In genomic region chr3:57596495-57597239, GRCh38 we compare ENCODE assay signal across 8 cellular contexts. TPM values are rescaled to one million over a fixed set of nuclear protein-coding genes. Genes with fewer than 3 reads are reported as not detected.
A peak's percentile ranks its signal among the peaks of the same experiment; 100 is the strongest.
DNase-seq lines count a peak whose midpoint lies in the region; ATAC-seq and TF ChIP-seq lines count a peak whose summit lies in the region.

No MANE protein-coding gene starts in this region.

- H3K27ac ChIP-seq in ectodermal cell (ENCODE audit: insufficient read depth, low read depth, low read length, poor library complexity, severe bottlenecking) (peak overlapping the region; percentile 100), lower lobe of right lung (peak overlapping the region; percentile 98)

- H3K4me3 ChIP-seq in ectodermal cell (ENCODE audit: insufficient read depth, low read depth, low read length) (peak overlapping the region; percentile 69), lower lobe of right lung (peak overlapping the region; percentile 90)

- peaks cover 44% of the 10 kb centered on the region for H3K36me3 Mint-ChIP-seq in activated CD4-positive, alpha-beta memory T cell treated with anti-CD3 and anti-CD28 coated beads, Interleukin-2, amount 10 ng/mL, durations not matched to agents 7 days and 5 days (ENCODE audit: low read depth)

- no peaks in the 10 kb centered on the region for H3K9me3 Mint-ChIP-seq in activated CD4-positive, alpha-beta memory T cell treated with anti-CD3 and anti-CD28 coated beads, Interleukin-2, amount 10 ng/mL, durations not matched to agents 7 days and 5 days

- H3K4me1 Mint-ChIP-seq in activated CD4-positive, alpha-beta memory T cell treated with anti-CD3 and anti-CD28 coated beads, Interleukin-2, amount 10 ng/mL, durations not matched to agents 7 days and 5 days: peaks cover 46% of the 10 kb centered on the region

- DNase-seq in COLO829 (ENCODE audit: low spot score) (peak; percentile 77), GOT3 (lab: John Stamatoyannopoulos, UW) (peak; percentile 57), NCI-H2227 (lab: John Stamatoyannopoulos, UW; ENCODE audit: unreplicated experiment) (peak; percentile 44), lower lobe of right lung (peak; percentile 92), NCI-H2196 treated with DMSO at 0.1 percent for 48 hours (lab: John Stamatoyannopoulos, UW; ENCODE audit: unreplicated experiment) (no peak)
- DNase-seq in activated CD4-positive, alpha-beta memory T cell treated with anti-CD3 and anti-CD28 coated beads, Interleukin-2, amount 10 ng/mL, durations not matched to agents 7 days and 5 days: peak; percentile 77
- DNase-seq in stimulated activated CD4-positive, alpha-beta T cell treated with anti-CD3 and anti-CD28 coated beads, Interleukin-4, amount 100 ng/mL, for 48 hours (ENCODE audit: low read depth in 2 of 2): peak; percentile 38 to 52

- peaks cover 9% of the 10 kb centered on the region for H3K4me1 ChIP-seq in ectodermal cell (ENCODE audit: control insufficient read depth, insufficient read depth, low read length)
- H3K4me1 ChIP-seq in lower lobe of right lung: peaks cover 54% of the 10 kb centered on the region

- POLR2A ChIA-PET in activated CD4-positive, alpha-beta memory T cell treated with anti-CD3 and anti-CD28 coated beads, Interleukin-2, amount 10 ng/mL, durations not matched to agents 7 days and 5 days (lab: Charles Lee): interaction anchor here (0.6 to 8.7 kb wide), 28 partner anchors 8 to 709 kb away, joined by 3 to 173 read pairs (median 4); partner anchors contain the start of genes APPL1, DENND6A, HTD2 and PDE12

- CTCF ChIA-PET in activated CD4-positive, alpha-beta memory T cell treated with anti-CD3 and anti-CD28 coated beads, Interleukin-2, amount 10 ng/mL, durations not matched to agents 7 days and 5 days (lab: Charles Lee): interaction anchor here (0.6 to 2.8 kb wide), 8 partner anchors 16 to 260 kb away, joined by 3 to 10 read pairs (median 4); partner anchors contain the start of genes DENND6A, PDE12 and SLMAP

- H3K27me3 ChIP-seq in ectodermal cell (ENCODE audit: control insufficient read depth, insufficient read depth, low read length, poor library complexity, severe bottlenecking) (no peaks in the 10 kb centered on the region), lower lobe of right lung (ENCODE audit: low read depth) (no peaks in the 10 kb centered on the region)

- TF ChIP-seq CTCF in lower lobe of right lung (IDR thresholded peaks at IDR 0.05): no peak

- H3K9me3 ChIP-seq in ectodermal cell (ENCODE audit: control insufficient read depth, low read length): no peaks in the 10 kb centered on the region
- no peaks in the 10 kb centered on the region for H3K9me3 ChIP-seq in lower lobe of right lung

- intact Hi-C loops in lower lobe of right lung (cut with DNase I): no loop called here

- 0% methylated on average over 35 of the region's 35 CpGs for WGBS in ectodermal cell, 2 experiments

- H3K36me3 ChIP-seq in ectodermal cell (ENCODE audit: control insufficient read depth, insufficient read depth, low read length) (no peaks in the 10 kb centered on the region), lower lobe of right lung (no peaks in the 10 kb centered on the region)

- peak; percentile 84 for ATAC-seq in lower lobe of right lung

- H3K27ac Mint-ChIP-seq in activated CD4-positive, alpha-beta memory T cell treated with anti-CD3 and anti-CD28 coated beads, Interleukin-2, amount 10 ng/mL, durations not matched to agents 7 days and 5 days: peak overlapping the region; percentile 98

- no peaks in the 10 kb centered on the region for H3K27me3 Mint-ChIP-seq in activated CD4-positive, alpha-beta memory T cell treated with anti-CD3 and anti-CD28 coated beads, Interleukin-2, amount 10 ng/mL, durations not matched to agents 7 days and 5 days

- H3K4me3 Mint-ChIP-seq in activated CD4-positive, alpha-beta memory T cell treated with anti-CD3 and anti-CD28 coated beads, Interleukin-2, amount 10 ng/mL, durations not matched to agents 7 days and 5 days: peak overlapping the region; percentile 87

RNA-seq across cellular contexts. Expression of gene ARF4, which starts 0.5 kb away (rescaled TPM):
- 10 to 100 TPM; 64.9 to 68.9 TPM for total RNA-seq in activated CD4-positive, alpha-beta memory T cell treated with anti-CD3 and anti-CD28 coated beads, Interleukin-2, amount 10 ng/mL, durations not matched to agents 7 days and 5 days
- polyA plus RNA-seq in ectodermal cell (2013, experiment 1 of 4): 131 TPM
- 144 TPM for polyA plus RNA-seq in ectodermal cell (2013, experiment 2 of 4)
- polyA plus RNA-seq in ectodermal cell (2013, experiment 3 of 4): 109 TPM
- 126 TPM for polyA plus RNA-seq in ectodermal cell (2013, experiment 4 of 4)
- 113 TPM for total RNA-seq in lower lobe of right lung

RNA-seq across cellular contexts. Expression of gene PDE12, which starts 40.6 kb away (rescaled TPM):
- total RNA-seq in activated CD4-positive, alpha-beta memory T cell treated with anti-CD3 and anti-CD28 coated beads, Interleukin-2, amount 10 ng/mL, durations not matched to agents 7 days and 5 days: 10 to 100 TPM; 25.9 to 27.7 TPM
- 10.0 TPM for polyA plus RNA-seq in ectodermal cell (2013, experiment 1 of 4)
- polyA plus RNA-seq in ectodermal cell (2013, experiment 2 of 4): 11.0 TPM
- polyA plus RNA-seq in ectodermal cell (2013, experiment 3 of 4): 8.0 TPM
- polyA plus RNA-seq in ectodermal cell (2013, experiment 4 of 4): 8.7 TPM
- 17.5 TPM for total RNA-seq in lower lobe of right lung

RNA-seq across cellular contexts. Expression of gene DNAH12, which starts 52.5 kb away (rescaled TPM):
- total RNA-seq in activated CD4-positive, alpha-beta memory T cell treated with anti-CD3 and anti-CD28 coated beads, Interleukin-2, amount 10 ng/mL, durations not matched to agents 7 days and 5 days: under 1 TPM; 0.03 to 0.05 TPM
- not detected for polyA plus RNA-seq in ectodermal cell (2013, experiment 1 of 4)
- 0.09 TPM for polyA plus RNA-seq in ectodermal cell (2013, experiment 2 of 4)
- polyA plus RNA-seq in ectodermal cell (2013, experiment 3 of 4): 0.16 TPM
- not detected for polyA plus RNA-seq in ectodermal cell (2013, experiment 4 of 4)
- total RNA-seq in lower lobe of right lung: 11.2 TPM

Comparison
In these comparisons a context has a peak if more than half of its experiments do, and no peak if none do; other contexts are left out.
1. RNA of gene DNAH12, which starts 52.5 kb away (total RNA-seq): 11.2 TPM in lower lobe of right lung (single experiment); 0.03 to 0.05 TPM in activated CD4-positive, alpha-beta memory T cell treated with anti-CD3 and anti-CD28 coated beads, Interleukin-2, amount 10 ng/mL, durations not matched to agents 7 days and 5 days; every median in the first group is over 10 times any median in the second.